ENCODE assay signal across 1 cellular context in genomic region chr9:34272146-34272545, GRCh38.
A peak's percentile ranks its signal among the peaks of the same experiment; 100 is the strongest.
TF ChIP-seq lines count a peak whose summit lies in the region.

No MANE protein-coding gene starts in this region.

TF ChIP-seq in HEK293, 187 proteins besides CTCF, POLR2A, EP300 and RAD21 (continued from another document):
- TF ChIP-seq ZBTB26 (tag by site-specific recombination; optimal IDR thresholded peaks at IDR 0.05) (no peak), ZNF280C (tag by site-specific recombination; IDR thresholded peaks at IDR 0.05) (no peak), ZNF24 (tag by site-specific recombination; IDR thresholded peaks at IDR 0.05) (0 out of 2 replicates have a peak, but pooled peaks have one; percentile 50), ZNF138 (tag by site-specific recombination; IDR thresholded peaks at IDR 0.05; ENCODE audit: borderline replicate concordance) (no peak), ZFP3 (tag by site-specific recombination; IDR thresholded peaks at IDR 0.05; ENCODE audit: low read depth) (no peak), ZNF366 (tag by site-specific recombination; conservative IDR thresholded peaks at IDR 0.05) (peak; percentile 72), SP3 (tag by site-specific recombination; IDR thresholded peaks at IDR 0.05) (0 out of 2 replicates have a peak, but pooled peaks have one; percentile 15), ZNF239 (tag by site-specific recombination; IDR thresholded peaks at IDR 0.05) (no peak), ZNF274 (IDR thresholded peaks at IDR 0.05; ENCODE audit: low read length) (no peak), ZNF274 (tag by site-specific recombination; IDR thresholded peaks at IDR 0.05; ENCODE audit: borderline replicate concordance) (no peak), ZNF843 (tag by site-specific recombination; IDR thresholded peaks at IDR 0.05) (0 out of 2 replicates have a peak, but pooled peaks have one; percentile 63), ZNF37A (tag by site-specific recombination; IDR thresholded peaks at IDR 0.05) (no peak), ZNF629 (tag by site-specific recombination; IDR thresholded peaks at IDR 0.05) (peak; percentile 69), GLI2 (tag by site-specific recombination; IDR thresholded peaks at IDR 0.05; ENCODE audit: borderline replicate concordance, low read depth) (no peak), KLF10 (tag by site-specific recombination; IDR thresholded peaks at IDR 0.05) (peak; percentile 21; the same call in 1 of the 2 replicates), ZNF677 (tag by site-specific recombination; IDR thresholded peaks at IDR 0.05) (no peak), WT1 (tag by site-specific recombination; IDR thresholded peaks at IDR 0.05) (peak; percentile 98), ZBTB1 (tag by site-specific recombination; IDR thresholded peaks at IDR 0.05) (0 out of 2 replicates have a peak, but pooled peaks have one; percentile 32), BCL11A (tag by site-specific recombination; IDR thresholded peaks at IDR 0.05; ENCODE audit: low read depth) (0 out of 2 replicates have a peak, but pooled peaks have one; percentile 39)
- TF ChIP-seq, protein P1, sequence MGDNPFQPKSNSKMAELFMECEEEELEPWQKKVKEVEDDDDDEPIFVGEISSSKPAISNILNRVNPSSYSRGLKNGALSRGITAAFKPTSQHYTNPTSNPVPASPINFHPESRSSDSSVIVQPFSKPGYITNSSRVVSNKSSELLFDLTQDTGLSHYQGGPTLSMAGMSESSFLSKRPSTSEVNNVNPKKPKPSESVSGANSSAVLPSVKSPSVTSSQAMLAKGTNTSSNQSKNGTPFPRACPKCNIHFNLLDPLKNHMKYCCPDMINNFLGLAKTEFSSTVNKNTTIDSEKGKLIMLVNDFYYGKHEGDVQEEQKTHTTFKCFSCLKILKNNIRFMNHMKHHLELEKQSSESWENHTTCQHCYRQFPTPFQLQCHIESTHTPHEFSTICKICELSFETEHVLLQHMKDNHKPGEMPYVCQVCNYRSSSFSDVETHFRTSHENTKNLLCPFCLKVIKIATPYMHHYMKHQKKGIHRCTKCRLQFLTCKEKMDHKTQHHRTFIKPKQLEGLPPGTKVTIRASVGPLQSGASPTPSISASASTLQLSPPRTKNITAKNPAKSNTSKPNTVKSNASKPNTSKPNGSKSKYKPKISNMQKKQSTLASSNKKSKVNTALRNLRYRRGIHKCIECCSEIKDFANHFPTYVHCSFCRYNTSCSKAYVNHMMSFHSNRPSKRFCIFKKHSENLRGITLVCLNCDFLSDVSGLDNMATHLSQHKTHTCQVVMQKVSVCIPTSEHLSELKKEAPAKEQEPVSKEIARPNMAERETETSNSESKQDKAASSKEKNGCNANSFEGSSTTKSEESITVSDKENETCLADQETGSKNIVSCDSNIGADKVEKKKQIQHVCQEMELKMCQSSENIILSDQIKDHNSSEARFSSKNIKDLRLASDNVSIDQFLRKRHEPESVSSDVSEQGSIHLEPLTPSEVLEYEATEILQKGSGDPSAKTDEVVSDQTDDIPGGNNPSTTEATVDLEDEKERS (tag by site-specific recombination; IDR thresholded peaks at IDR 0.05), result no peak
- TF ChIP-seq, protein P2, sequence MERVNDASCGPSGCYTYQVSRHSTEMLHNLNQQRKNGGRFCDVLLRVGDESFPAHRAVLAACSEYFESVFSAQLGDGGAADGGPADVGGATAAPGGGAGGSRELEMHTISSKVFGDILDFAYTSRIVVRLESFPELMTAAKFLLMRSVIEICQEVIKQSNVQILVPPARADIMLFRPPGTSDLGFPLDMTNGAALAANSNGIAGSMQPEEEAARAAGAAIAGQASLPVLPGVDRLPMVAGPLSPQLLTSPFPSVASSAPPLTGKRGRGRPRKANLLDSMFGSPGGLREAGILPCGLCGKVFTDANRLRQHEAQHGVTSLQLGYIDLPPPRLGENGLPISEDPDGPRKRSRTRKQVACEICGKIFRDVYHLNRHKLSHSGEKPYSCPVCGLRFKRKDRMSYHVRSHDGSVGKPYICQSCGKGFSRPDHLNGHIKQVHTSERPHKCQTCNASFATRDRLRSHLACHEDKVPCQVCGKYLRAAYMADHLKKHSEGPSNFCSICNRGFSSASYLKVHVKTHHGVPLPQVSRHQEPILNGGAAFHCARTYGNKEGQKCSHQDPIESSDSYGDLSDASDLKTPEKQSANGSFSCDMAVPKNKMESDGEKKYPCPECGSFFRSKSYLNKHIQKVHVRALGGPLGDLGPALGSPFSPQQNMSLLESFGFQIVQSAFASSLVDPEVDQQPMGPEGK (tag by site-specific recombination; IDR thresholded peaks at IDR 0.05), result 0 out of 2 replicates have a peak, but pooled peaks have one; percentile 21
